Comparison of ENCODE assay signal across 1 cellular context in the genomic region with DNA sequence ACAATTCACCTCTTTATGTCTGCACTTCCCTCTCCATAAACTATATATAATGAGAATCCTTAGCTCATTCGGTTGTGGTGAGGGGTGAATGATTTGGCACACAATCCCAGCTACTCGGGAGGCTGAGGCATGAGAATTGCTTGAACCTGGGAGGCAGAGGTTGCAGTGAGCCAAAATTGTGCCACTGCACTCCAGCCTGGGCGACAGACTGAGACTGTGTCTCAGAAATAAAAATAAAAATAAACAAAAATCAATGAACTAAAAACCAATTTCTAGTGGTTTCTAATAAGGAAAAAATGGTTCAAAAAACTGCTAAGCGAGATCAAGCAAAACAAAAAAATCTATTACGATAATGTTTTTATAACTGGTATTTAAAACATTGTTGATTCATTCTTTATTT. TPM values are rescaled to one million over a fixed set of nuclear protein-coding genes. Genes with fewer than 3 reads are reported as not detected.
"Had no signal": no experiment of that assay in that cellular context is flagged by ENCODE, and none has a peak within 500 bp of the region (broad histone marks: within the 10 kb centered on the region; RNA-seq: fewer than 3 reads in every experiment).

Gene NPIPB6, minus strand, starts transcription at position 101 of the 400 bp plus-strand sequence. CDS start 686 bp downstream, outside the sequence.

RNA-seq across cellular contexts. Expression of gene NPIPB6, which starts in this region (rescaled TPM):
- total RNA-seq: pulmonary artery endothelial cell had no signal
